In genomic region chr14:22112004-22112403, GRCh38 we compare ENCODE assay signal across 8 cellular contexts.
A peak's percentile ranks its signal among the peaks of the same experiment; 100 is the strongest.
DNase-seq lines count a peak whose midpoint lies in the region; ATAC-seq lines count a peak whose summit lies in the region.

No MANE protein-coding gene starts in this region.

- ATAC-seq in GM19328 (IDR thresholded peaks at IDR 0.05; ENCODE audit: unreplicated experiment) (no peak), HG03196 (IDR thresholded peaks at IDR 0.05; ENCODE audit: unreplicated experiment) (no peak), GM18909 (IDR thresholded peaks at IDR 0.05; ENCODE audit: poor library complexity, unreplicated experiment) (no peak)

- DNase-seq in AML-193 (lab: John Stamatoyannopoulos, UW) (peak; percentile 3 to 13), HK-2 (ENCODE audit: unreplicated experiment) (peak; percentile 6), iPS-NIHi11 (ENCODE audit: low spot score) (peak; percentile 43), DMS153 (lab: John Stamatoyannopoulos, UW) (no peak)
- DNase-seq in activated CD8-positive, alpha-beta memory T cell treated with anti-CD3 and anti-CD28 coated beads, Interleukin-2, amount 50 U/mL, for 4 hours = peak; percentile 46
